Comparison of ENCODE assay signal across 1 cellular context in genomic region chr18:60053747-60054304, GRCh38.
TF ChIP-seq lines count a peak whose summit lies in the region.

No MANE protein-coding gene starts in this region.

TF ChIP-seq in K562, 482 proteins besides CTCF, POLR2A, EP300 and RAD21 (continued from another document and continues in another):
- TF ChIP-seq ARID3B (CRISPR knock-in tag; IDR thresholded peaks at IDR 0.05; ENCODE audit: borderline replicate concordance) (no peak), PCBP2 (IDR thresholded peaks at IDR 0.05; ENCODE audit: low read depth, low read length, poor library complexity, severe bottlenecking) (no peak), CEBPZ (IDR thresholded peaks at IDR 0.05; ENCODE audit: borderline replicate concordance, low read depth, low read length) (no peak), FOXJ3 (CRISPR knock-in tag; IDR thresholded peaks at IDR 0.05) (no peak), TRIM24 (IDR thresholded peaks at IDR 0.05) (peak; percentile 42 to 81; a peak in 3 of 4 replicates), ZNF217 (CRISPR knock-in tag; IDR thresholded peaks at IDR 0.05) (no peak), ZFP1 (CRISPR knock-in tag; IDR thresholded peaks at IDR 0.05) (no peak), SIRT6 (IDR thresholded peaks at IDR 0.05; ENCODE audit: low read depth, low read length) (no peak), RBM34 (IDR thresholded peaks at IDR 0.05; ENCODE audit: borderline replicate concordance, insufficient read depth, low read length) (no peak), CSDE1 (IDR thresholded peaks at IDR 0.05) (no peak), BMI1 (IDR thresholded peaks at IDR 0.05; ENCODE audit: low read length) (no peak), ZNF274 (IDR thresholded peaks at IDR 0.05; ENCODE audit: borderline replicate concordance, low read depth, low read length) (no peak), TCFL5 (CRISPR knock-in tag; conservative IDR thresholded peaks at IDR 0.05) (no peak), ZNF583 (CRISPR knock-in tag; IDR thresholded peaks at IDR 0.05) (no peak), ARID2 (IDR thresholded peaks at IDR 0.05) (no peak), KHSRP (IDR thresholded peaks at IDR 0.05) (no peak), NFATC3 (IDR thresholded peaks at IDR 0.05) (no peak), LEF1 (IDR thresholded peaks at IDR 0.05) (peak; percentile 73), CHD2 (IDR thresholded peaks at IDR 0.05; ENCODE audit: low read depth, low read length) (no peak), ZNF347 (CRISPR knock-in tag; IDR thresholded peaks at IDR 0.05; ENCODE audit: low read depth) (no peak), HMG20A (CRISPR knock-in tag; conservative IDR thresholded peaks at IDR 0.05) (no peak), THAP12 (CRISPR knock-in tag; IDR thresholded peaks at IDR 0.05) (no peak), MBD2 (IDR thresholded peaks at IDR 0.05; ENCODE audit: borderline replicate concordance, low read depth) (no peak), POLR2AphosphoS5 (IDR thresholded peaks at IDR 0.05; ENCODE audit: control insufficient read depth, insufficient read depth, low read depth, low read length) (no peak), XRCC4 (IDR thresholded peaks at IDR 0.05; ENCODE audit: extremely low read depth, insufficient read depth, insufficient read length) (no peak), VEZF1 (CRISPR knock-in tag; IDR thresholded peaks at IDR 0.05) (no peak), CREM (IDR thresholded peaks at IDR 0.05; ENCODE audit: low read depth) (peak; percentile 84), HOMEZ (CRISPR knock-in tag; IDR thresholded peaks at IDR 0.05) (no peak), OTX1 (CRISPR knock-in tag; IDR thresholded peaks at IDR 0.05) (no peak), MCM7 (IDR thresholded peaks at IDR 0.05) (no peak), HNRNPK (IDR thresholded peaks at IDR 0.05; ENCODE audit: low read depth, low read length, poor library complexity, severe bottlenecking) (no peak), ZNF668 (CRISPR knock-in tag; IDR thresholded peaks at IDR 0.05) (no peak), NR2C2 (CRISPR knock-in tag; IDR thresholded peaks at IDR 0.05) (no peak), NR2C2 (tag; IDR thresholded peaks at IDR 0.05) (0 out of 2 replicates have a peak, but pooled peaks have one; percentile 46), HDAC6 (IDR thresholded peaks at IDR 0.05; ENCODE audit: low read depth, low read length) (no peak), SETDB1 (IDR thresholded peaks at IDR 0.05; ENCODE audit: low read length) (no peak), CREB3L1 (IDR thresholded peaks at IDR 0.05; ENCODE audit: borderline replicate concordance, low read depth) (peak; percentile 87; the same call in 1 of the 2 replicates), ESRRA (IDR thresholded peaks at IDR 0.05; ENCODE audit: borderline replicate concordance, low read depth) (peak; percentile 81; the same call in 1 of the 2 replicates), MAFG (tag; conservative IDR thresholded peaks at IDR 0.05) (peak; percentile 98), YY1 (IDR thresholded peaks at IDR 0.05; ENCODE audit: borderline replicate concordance in 1 of 3, control insufficient read depth in 1 of 3, extremely low read depth in 1 of 3, insufficient read depth in 3 of 3, insufficient read length in 1 of 3, insufficient replicate concordance in 2 of 3, low read depth in 1 of 3, low read length in 2 of 3) (no peak), THRB (CRISPR knock-in tag; conservative IDR thresholded peaks at IDR 0.05) (no peak), ZKSCAN3 (CRISPR knock-in tag; IDR thresholded peaks at IDR 0.05) (no peak), CBX1 (IDR thresholded peaks at IDR 0.05; ENCODE audit: low read depth) (no peak), CCNT2 (IDR thresholded peaks at IDR 0.05; ENCODE audit: borderline replicate concordance, extremely low read depth, insufficient read length, low read depth, low read length) (no peak), THRAP3 (IDR thresholded peaks at IDR 0.05; ENCODE audit: borderline replicate concordance) (no peak), ASH1L (IDR thresholded peaks at IDR 0.05; ENCODE audit: borderline replicate concordance, low read depth, partially characterized antibody) (no peak), ZNF253 (CRISPR knock-in tag; conservative IDR thresholded peaks at IDR 0.05) (no peak), PHTF2 (CRISPR knock-in tag; IDR thresholded peaks at IDR 0.05) (no peak), SMC3 (conservative IDR thresholded peaks at IDR 0.05; ENCODE audit: insufficient read depth, low read depth, low read length) (no peak), PHB (CRISPR knock-in tag; IDR thresholded peaks at IDR 0.05) (no peak), SREBF1 (IDR thresholded peaks at IDR 0.05; ENCODE audit: borderline replicate concordance, low read depth, low read length) (no peak), ZBED1 (IDR thresholded peaks at IDR 0.05) (no peak), SRF (CRISPR knock-in tag; IDR thresholded peaks at IDR 0.05) (no peak; a peak in 1 of 4 replicates), GATA2 (CRISPR knock-in tag; IDR thresholded peaks at IDR 0.05) (no peak), ZNF592 (IDR thresholded peaks at IDR 0.05) (peak; percentile 90)
